9 cellular contexts compared by ENCODE assay signal in the genomic region with DNA sequence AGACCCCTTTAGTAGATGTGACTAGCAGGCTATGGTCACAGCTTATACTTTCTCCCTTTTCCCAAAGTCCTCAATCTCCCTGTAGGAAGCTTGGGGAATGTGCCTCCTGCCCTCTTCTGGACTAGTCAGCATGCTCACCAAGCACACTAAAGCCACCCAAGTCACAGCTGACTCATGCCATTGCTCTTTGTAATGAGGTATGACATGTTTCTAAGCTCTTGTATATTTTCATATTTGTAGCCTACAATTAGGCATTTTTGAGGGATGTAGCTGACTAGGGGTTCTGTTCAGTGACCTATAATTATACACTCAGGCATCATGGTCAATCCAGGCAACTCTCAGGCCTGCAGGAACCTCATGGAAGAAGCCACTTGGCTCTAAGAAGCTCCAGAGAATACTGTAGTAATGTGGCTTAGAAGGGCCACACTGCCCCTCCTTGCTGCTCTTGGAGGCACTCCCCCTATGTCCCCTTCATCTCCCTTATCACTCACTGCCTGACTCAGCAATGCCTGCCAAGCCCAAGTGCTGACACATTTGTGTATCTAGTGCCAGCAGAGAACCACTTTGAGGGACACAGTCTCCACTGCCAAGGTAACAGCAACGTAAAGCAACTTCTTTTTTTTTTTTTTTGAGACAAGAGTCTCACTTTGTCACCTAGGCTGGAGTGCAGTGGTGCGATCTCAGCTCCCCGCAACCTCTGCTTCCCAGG.
A peak's percentile ranks its signal among the peaks of the same experiment; 100 is the strongest.
DNase-seq lines count a peak whose midpoint lies in the region; ATAC-seq, FAIRE-seq and TF ChIP-seq lines count a peak whose summit lies in the region.
"Had no signal": no experiment of that assay in that cellular context is flagged by ENCODE, and none has a peak within 500 bp of the region (broad histone marks: within the 10 kb centered on the region; RNA-seq: fewer than 3 reads in every experiment).

No MANE protein-coding gene starts in this region.

- intact Hi-C loops in Calu3 (cut with micrococcal nuclease; ENCODE audit: unreplicated experiment) (loop anchor here (5.0 kb wide), 2 partner anchors 51 to 81 kb away; no protein-coding TSS in a partner anchor), pancreas (cut with DNase I) (no loop called here)

- ATAC-seq in pancreas (peak; percentile 54 to 76 (median 67)), GM18520 (IDR thresholded peaks at IDR 0.05; ENCODE audit: unreplicated experiment) (no peak)

- no peak overlapping the region for H3K4me3 ChIP-seq in pancreas

- no peaks in the 10 kb centered on the region for H3K36me3 Mint-ChIP-seq in Calu3 (ENCODE audit: insufficient read depth, unreplicated experiment)
- H3K36me3 Mint-ChIP-seq: memory B cell had no signal

- H3K4me3 Mint-ChIP-seq in Calu3 (ENCODE audit: low read depth, unreplicated experiment): no peak overlapping the region
- H3K4me3 Mint-ChIP-seq: memory B cell had no signal

- no peak overlapping the region for H3K27ac Mint-ChIP-seq in Calu3 (ENCODE audit: unreplicated experiment)
- H3K27ac Mint-ChIP-seq: memory B cell had no signal

- FAIRE-seq in RCC 7860 (lab: Jason Lieb, UNC) (no peak), pancreas (lab: Jason Lieb, UNC) (no peak)

- peaks cover 21% of the 10 kb centered on the region for H3K4me1 Mint-ChIP-seq in Calu3 (ENCODE audit: low read depth, unreplicated experiment)
- H3K4me1 Mint-ChIP-seq: memory B cell had no signal

- peak overlapping the region in 1 of 4 donors; percentile 5 for H3K27ac ChIP-seq in pancreas

- no peaks in the 10 kb centered on the region for H3K36me3 ChIP-seq in pancreas

- H3K9me3 Mint-ChIP-seq in Calu3 (ENCODE audit: low read depth, unreplicated experiment): no peaks in the 10 kb centered on the region
- H3K9me3 Mint-ChIP-seq: memory B cell had no signal

- WGBS in pancreas, 2 donors: 66 to 69% methylated on average over 3 of the region's 3 CpGs

- no peaks in the 10 kb centered on the region for H3K27me3 Mint-ChIP-seq in Calu3 (ENCODE audit: unreplicated experiment)

- no peaks in the 10 kb centered on the region for H3K9me3 ChIP-seq in pancreas

- no peaks in the 10 kb centered on the region for H3K27me3 ChIP-seq in pancreas

- POLR2A ChIA-PET in HEK293T (lab: Yijun Ruan, JAX): interaction anchor here (0.8 to 1.9 kb wide), 2 partner anchors 80 to 87 kb away, joined by 3 to 6 read pairs; partner anchors contain the start of genes RPL27A and TRIM66

- BruUV-seq in Calu3 (replicated peaks; lab: Mats Ljungman, UMichigan): no TSS peak

- CTCF ChIA-PET in Calu3 (lab: Charles Lee): interaction anchor here (0.7 kb wide), 1 partner anchor 102 kb away, joined by 3 read pairs; no protein-coding TSS in a partner anchor
- CTCF ChIA-PET in HEK293T (lab: Yijun Ruan, JAX): interaction anchor here (0.6 kb wide), 1 partner anchor 50 kb away, joined by 4 read pairs; no protein-coding TSS in a partner anchor

- H3K4me1 ChIP-seq in pancreas: peaks cover 15 to 22% (median 16%) of the 10 kb centered on the region in 3 donors

- TF ChIP-seq CTCF in Calu3 (IDR thresholded peaks at IDR 0.05; ENCODE audit: unreplicated experiment): no peak
- TF ChIP-seq CTCF in pancreas (IDR thresholded peaks at IDR 0.05): no peak

- peak; percentile 12 for DNase-seq in Calu3
- DNase-seq in RCC 7860 (ENCODE audit: low spot score): peak; percentile 81
- DNase-seq in fibroblast of gingiva (ENCODE audit: low read depth): peak; percentile 69
- DNase-seq in pancreas: peak in 3 of 6 donors; percentile 39 to 57 (median 55)
- DNase-seq in foreskin melanocyte: no peak
- no peak for DNase-seq in NCI-H345 (lab: John Stamatoyannopoulos, UW)
- DNase-seq in HEK293T (ENCODE audit: extremely low spot score): no peak

TF ChIP-seq in HEK293T, 16 proteins besides CTCF, POLR2A, EP300 and RAD21:
- TF ChIP-seq L3MBTL2 (conservative IDR thresholded peaks at IDR 0.05) (no peak), TARDBP (IDR thresholded peaks at IDR 0.05) (no peak), ZNF384 (IDR thresholded peaks at IDR 0.05) (no peak), FOXM1 (IDR thresholded peaks at IDR 0.05; ENCODE audit: borderline replicate concordance) (no peak), FOXK2 (IDR thresholded peaks at IDR 0.05) (no peak)
- TF ChIP-seq, protein P1, sequence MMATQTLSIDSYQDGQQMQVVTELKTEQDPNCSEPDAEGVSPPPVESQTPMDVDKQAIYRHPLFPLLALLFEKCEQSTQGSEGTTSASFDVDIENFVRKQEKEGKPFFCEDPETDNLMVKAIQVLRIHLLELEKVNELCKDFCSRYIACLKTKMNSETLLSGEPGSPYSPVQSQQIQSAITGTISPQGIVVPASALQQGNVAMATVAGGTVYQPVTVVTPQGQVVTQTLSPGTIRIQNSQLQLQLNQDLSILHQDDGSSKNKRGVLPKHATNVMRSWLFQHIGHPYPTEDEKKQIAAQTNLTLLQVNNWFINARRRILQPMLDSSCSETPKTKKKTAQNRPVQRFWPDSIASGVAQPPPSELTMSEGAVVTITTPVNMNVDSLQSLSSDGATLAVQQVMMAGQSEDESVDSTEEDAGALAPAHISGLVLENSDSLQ (IDR thresholded peaks at IDR 0.05): no peak

Comparison
In these comparisons a context has a peak if more than half of its experiments do, and no peak if none do; other contexts are left out.
1. DNase-seq: peak in Calu3 (single experiment), RCC 7860 (single experiment) and fibroblast of gingiva (single experiment); none in foreskin melanocyte (single experiment), NCI-H345 (single experiment) and HEK293T (single experiment).